ENCODE assay signal across 1 cellular context in the genomic region with DNA sequence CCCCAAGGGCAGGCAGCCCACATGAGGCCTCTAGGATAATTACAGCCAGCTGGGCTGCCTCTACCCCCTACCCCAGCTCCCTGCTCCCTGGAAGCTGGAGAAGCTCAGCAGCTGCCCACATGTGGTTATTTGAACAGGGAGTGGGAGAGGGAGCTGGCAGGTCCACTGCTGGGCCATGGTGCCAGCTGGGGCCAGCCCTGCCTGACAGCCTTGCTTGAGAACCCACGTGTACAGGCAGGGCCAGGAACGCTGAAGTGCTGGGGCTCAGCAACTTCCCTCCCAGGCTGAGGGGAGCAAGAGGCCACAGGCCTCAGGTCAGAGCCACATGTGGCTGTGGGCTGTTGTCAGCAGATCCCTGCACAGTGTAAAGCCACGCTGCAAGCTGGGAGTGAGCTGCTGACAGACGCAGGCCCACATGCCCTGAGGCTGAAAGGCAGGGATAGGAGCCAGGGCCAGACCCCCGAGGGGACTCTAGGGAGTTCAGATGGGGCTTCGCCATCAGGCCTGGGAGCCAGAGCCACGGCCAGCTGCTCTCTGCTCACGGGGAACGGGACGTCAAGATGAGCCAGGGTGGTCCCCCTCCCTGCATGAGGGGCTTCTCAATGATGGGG.
TF ChIP-seq lines count a peak whose summit lies in the region.

No MANE protein-coding gene starts in this region.

TF ChIP-seq in IMR-90, 13 proteins besides CTCF, POLR2A, EP300 and RAD21 (continued from another document):
- TF ChIP-seq USF2 (IDR thresholded peaks at IDR 0.05; ENCODE audit: low read depth, low read length) (no peak), MAZ (IDR thresholded peaks at IDR 0.05; ENCODE audit: borderline replicate concordance, low read depth, low read length) (no peak), NFE2L2 (IDR thresholded peaks at IDR 0.05; ENCODE audit: low read depth, low read length) (no peak), RFX5 (IDR thresholded peaks at IDR 0.05; ENCODE audit: low read depth, low read length) (no peak), SMC3 (IDR thresholded peaks at IDR 0.05; ENCODE audit: low read depth, low read length) (no peak), MXI1 (IDR thresholded peaks at IDR 0.05; ENCODE audit: borderline replicate concordance, low read depth, low read length) (no peak)
- TF ChIP-seq, protein P1, sequence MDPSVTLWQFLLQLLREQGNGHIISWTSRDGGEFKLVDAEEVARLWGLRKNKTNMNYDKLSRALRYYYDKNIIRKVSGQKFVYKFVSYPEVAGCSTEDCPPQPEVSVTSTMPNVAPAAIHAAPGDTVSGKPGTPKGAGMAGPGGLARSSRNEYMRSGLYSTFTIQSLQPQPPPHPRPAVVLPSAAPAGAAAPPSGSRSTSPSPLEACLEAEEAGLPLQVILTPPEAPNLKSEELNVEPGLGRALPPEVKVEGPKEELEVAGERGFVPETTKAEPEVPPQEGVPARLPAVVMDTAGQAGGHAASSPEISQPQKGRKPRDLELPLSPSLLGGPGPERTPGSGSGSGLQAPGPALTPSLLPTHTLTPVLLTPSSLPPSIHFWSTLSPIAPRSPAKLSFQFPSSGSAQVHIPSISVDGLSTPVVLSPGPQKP (IDR thresholded peaks at IDR 0.05; ENCODE audit: borderline replicate concordance, low read depth, low read length), result no peak
TF ChIP-seq in IMR-90: peak in this region for 0.
